ENCODE assay signal across 16 cellular contexts in genomic region chr4:17688011-17688441, GRCh38.
DNase-seq lines count a peak whose midpoint lies in the region; ATAC-seq and TF ChIP-seq lines count a peak whose summit lies in the region.
"Had no signal": no experiment of that assay in that cellular context is flagged by ENCODE, and none has a peak within 500 bp of the region (broad histone marks: within the 10 kb centered on the region; RNA-seq: fewer than 3 reads in every experiment).

No MANE protein-coding gene starts in this region.

- no peak overlapping the region for H3K4me2 ChIP-seq in osteoblast (ENCODE audit: insufficient read depth, low read length)

- no peaks in the 10 kb centered on the region for H3K4me1 ChIP-seq in osteoblast (ENCODE audit: insufficient read depth, low read length)
- H3K4me1 ChIP-seq: spleen had no signal

- ATAC-seq in GM21381 (IDR thresholded peaks at IDR 0.05; ENCODE audit: unreplicated experiment) (no peak), GM19035 (IDR thresholded peaks at IDR 0.05; ENCODE audit: unreplicated experiment) (no peak)
- ATAC-seq: activated CD8-positive, alpha-beta memory T cell treated with anti-CD3 and anti-CD28 coated beads, Interleukin-2, amount 10 ng/mL, durations not matched to agents 7 days and 5 days; WTC11 had no signal

- no peaks in the 10 kb centered on the region for H3K9me3 ChIP-seq in osteoblast (ENCODE audit: low read depth, low read length)
- H3K9me3 ChIP-seq: spleen had no signal

- no peak for TF ChIP-seq POLR2A in NB4 (IDR thresholded peaks at IDR 0.05; ENCODE audit: extremely low read depth, insufficient read length)

- no peak overlapping the region for H3K4me3 ChIP-seq in NB4 (ENCODE audit: low read depth, low read length)
- H3K4me3 ChIP-seq in osteoblast (ENCODE audit: insufficient read depth, low read length), result no peak overlapping the region
- H3K4me3 ChIP-seq: spleen had no signal

- H3K36me3 ChIP-seq in osteoblast (ENCODE audit: insufficient read depth, low read length), result no peaks in the 10 kb centered on the region
- H3K36me3 ChIP-seq: spleen had no signal

- H2AFZ ChIP-seq in osteoblast (ENCODE audit: low read length), result peak overlapping the region; percentile 63

- H4K20me1 ChIP-seq in osteoblast (ENCODE audit: insufficient read depth, low read length), result no peaks in the 10 kb centered on the region

- H3K79me2 ChIP-seq in osteoblast (ENCODE audit: insufficient read depth, low read length), result no peaks in the 10 kb centered on the region

- no peaks in the 10 kb centered on the region for H3K27me3 ChIP-seq in osteoblast (ENCODE audit: insufficient read depth, low read length)
- H3K27me3 ChIP-seq: spleen had no signal

- peak overlapping the region; percentile 19 for H3K27ac ChIP-seq in cingulate gyrus (ENCODE audit: low read depth, low read length)
- no peak overlapping the region for H3K27ac ChIP-seq in osteoblast (ENCODE audit: low read depth, low read length)
- H3K27ac ChIP-seq: spleen had no signal

- TF ChIP-seq CTCF in NB4 (IDR thresholded peaks at IDR 0.05; ENCODE audit: low read depth, low read length), result no peak
- TF ChIP-seq CTCF in osteoblast (IDR thresholded peaks at IDR 0.05; ENCODE audit: extremely low read depth, low read depth, low read length), result no peak

- peak; percentile 47 for DNase-seq in DMS79 treated with DMSO at 0.1 percent for 48 hours (lab: John Stamatoyannopoulos, UW)
- peak; percentile 35 for DNase-seq in NB4 (ENCODE audit: low read depth)
- DNase-seq in osteoblast (ENCODE audit: insufficient read length, low spot score, missing footprints), result peak; percentile 22
- no peak for DNase-seq in DMS 273 (lab: John Stamatoyannopoulos, UW; ENCODE audit: unreplicated experiment)
- DNase-seq in NCI-H146 (lab: John Stamatoyannopoulos, UW), result no peak
- DNase-seq: activated CD8-positive, alpha-beta memory T cell treated with anti-CD3 and anti-CD28 coated beads, Interleukin-2, amount 10 ng/mL, durations not matched to agents 7 days and 5 days; activated gamma-delta T cell treated with Interleukin-2 at 50 U/mL for 16 hours; effector CD8-positive, alpha-beta T cell; EL; NCI-H1105; OCI-M1; spleen had no signal

Comparison
In these comparisons a context has a peak if more than half of its experiments do, and no peak if none do; other contexts are left out.
1. DNase-seq: peak in DMS79 treated with DMSO at 0.1 percent for 48 hours (single experiment), NB4 (single experiment) and osteoblast (single experiment); none in DMS 273 (single experiment) and NCI-H146 (single experiment).